1 cellular context compared by ENCODE assay signal in the genomic region with DNA sequence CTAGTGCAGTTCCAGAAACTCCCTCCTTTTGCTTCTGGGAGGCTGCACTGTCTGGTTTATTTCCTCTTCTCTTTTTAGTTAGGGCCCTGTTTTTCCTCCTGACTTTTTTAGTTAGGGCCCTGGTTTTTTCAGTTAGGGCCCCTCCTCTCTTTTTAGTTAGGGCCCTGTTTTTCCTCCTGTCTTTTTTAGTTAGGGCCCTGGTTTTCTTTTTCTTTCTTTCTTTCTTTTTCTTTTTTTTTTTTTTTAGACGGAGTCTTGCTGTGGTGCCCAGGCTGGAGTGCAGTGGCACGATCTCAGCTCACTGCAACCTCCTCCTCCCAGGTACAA.
TF ChIP-seq lines count a peak whose summit lies in the region.

No MANE protein-coding gene starts in this region.

TF ChIP-seq in IMR-90, 13 proteins besides CTCF, POLR2A, EP300 and RAD21 (continued from another document):
- TF ChIP-seq, protein P1, sequence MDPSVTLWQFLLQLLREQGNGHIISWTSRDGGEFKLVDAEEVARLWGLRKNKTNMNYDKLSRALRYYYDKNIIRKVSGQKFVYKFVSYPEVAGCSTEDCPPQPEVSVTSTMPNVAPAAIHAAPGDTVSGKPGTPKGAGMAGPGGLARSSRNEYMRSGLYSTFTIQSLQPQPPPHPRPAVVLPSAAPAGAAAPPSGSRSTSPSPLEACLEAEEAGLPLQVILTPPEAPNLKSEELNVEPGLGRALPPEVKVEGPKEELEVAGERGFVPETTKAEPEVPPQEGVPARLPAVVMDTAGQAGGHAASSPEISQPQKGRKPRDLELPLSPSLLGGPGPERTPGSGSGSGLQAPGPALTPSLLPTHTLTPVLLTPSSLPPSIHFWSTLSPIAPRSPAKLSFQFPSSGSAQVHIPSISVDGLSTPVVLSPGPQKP (IDR thresholded peaks at IDR 0.05; ENCODE audit: borderline replicate concordance, low read depth, low read length) = no peak
- TF ChIP-seq CEBPB (IDR thresholded peaks at IDR 0.05; ENCODE audit: low read depth, low read length) = no peak
- TF ChIP-seq CHD1 (IDR thresholded peaks at IDR 0.05; ENCODE audit: low read depth, low read length) = no peak
- no peak for TF ChIP-seq MAZ (IDR thresholded peaks at IDR 0.05; ENCODE audit: borderline replicate concordance, low read depth, low read length)
